Comparison of ENCODE assay signal across 8 cellular contexts in the genomic region with DNA sequence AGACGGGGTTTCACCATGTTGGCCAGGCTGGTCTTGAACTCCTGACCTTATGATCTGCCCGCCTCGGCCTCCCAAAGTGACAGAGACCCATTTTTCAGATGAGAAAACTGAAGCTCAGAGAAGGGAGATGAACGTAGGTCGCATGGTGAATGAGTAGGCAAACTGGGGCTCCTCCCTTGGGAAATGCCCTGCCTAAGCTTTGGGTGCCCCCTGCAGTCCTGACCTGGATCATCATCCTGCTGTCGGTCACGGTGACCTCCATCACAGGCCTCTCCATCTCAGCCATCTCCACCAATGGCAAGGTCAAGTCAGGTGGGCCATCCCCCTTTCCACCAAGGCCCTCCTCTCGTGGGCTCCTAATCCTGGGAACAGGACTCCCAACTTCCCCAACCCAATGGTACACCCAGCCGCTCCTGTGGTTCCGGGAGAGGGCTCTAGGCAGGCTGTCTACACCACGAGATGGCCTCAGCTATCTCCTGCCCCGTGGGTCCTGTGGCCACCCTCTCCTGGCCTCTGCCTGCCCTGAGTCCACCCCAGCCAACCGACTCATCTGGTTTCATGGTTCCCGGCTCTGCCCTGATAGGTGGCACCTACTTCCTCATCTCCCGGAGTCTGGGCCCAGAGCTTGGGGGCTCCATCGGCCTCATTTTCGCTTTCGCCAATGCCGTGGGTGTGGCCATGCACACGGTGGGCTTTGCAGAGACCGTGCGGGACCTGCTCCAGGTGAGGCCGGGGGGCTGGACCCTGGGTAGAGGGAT. TPM values are rescaled to one million over a fixed set of nuclear protein-coding genes. Genes with fewer than 3 reads are reported as not detected.
DNase-seq lines count a peak whose midpoint lies in the region; ATAC-seq lines count a peak whose summit lies in the region.

No MANE protein-coding gene starts in this region.

- ATAC-seq in effector memory CD8-positive, alpha-beta T cell (replicated peaks) = peak; percentile 42
- peak; percentile 76 for ATAC-seq in stimulated activated memory B cell treated with anti-CD40 and anti-IgM and Interleukin-4, amounts not matched to agents 10 μg/mL and 1 μg/mL and 100 μg/mL, for 72 hours
- ATAC-seq in GM18520 (IDR thresholded peaks at IDR 0.05; ENCODE audit: unreplicated experiment) (no peak), GM18868 (IDR thresholded peaks at IDR 0.05; ENCODE audit: unreplicated experiment) (no peak), left ventricle myocardium superior (no peak)

- intact Hi-C loops in left ventricle myocardium superior (cut with micrococcal nuclease) = loop anchor here (10.0 kb wide), 2 partner anchors 65 to 175 kb away; a partner anchor contains a TSS

- DNase-seq in activated T-cell treated with anti-CD3 and anti-CD28 coated beads, Interleukin-2, amount 50 U/mL, for 48 hours = peak; percentile 47 to 60
- no peak for DNase-seq in activated T-cell treated with anti-CD3 and anti-CD28 coated beads, Interleukin-2, amount 50 U/mL, for 1 hour
- peak; percentile 28 for DNase-seq in NCI-H460 (ENCODE audit: extremely low read depth, low read depth)
- DNase-seq in effector memory CD8-positive, alpha-beta T cell = peak in 1 of 3 experiments; percentile 31
- no peak for DNase-seq in left ventricle myocardium superior

- H3K9me3 Mint-ChIP-seq in effector memory CD8-positive, alpha-beta T cell = no peaks in the 10 kb centered on the region
- H3K9me3 Mint-ChIP-seq in stimulated activated memory B cell treated with anti-CD40 and anti-IgM and Interleukin-4, amounts not matched to agents 10 μg/mL and 1 μg/mL and 100 μg/mL, for 72 hours = no peaks in the 10 kb centered on the region

- peaks cover 10 to 12% of the 10 kb centered on the region in 2 donors for H3K4me1 Mint-ChIP-seq in effector memory CD8-positive, alpha-beta T cell (ENCODE audit: low read depth in 2 of 2)
- H3K4me1 Mint-ChIP-seq in stimulated activated memory B cell treated with anti-CD40 and anti-IgM and Interleukin-4, amounts not matched to agents 10 μg/mL and 1 μg/mL and 100 μg/mL, for 72 hours = peaks cover 69% of the 10 kb centered on the region

- H3K27ac Mint-ChIP-seq in effector memory CD8-positive, alpha-beta T cell = no peak overlapping the region
- H3K27ac Mint-ChIP-seq in stimulated activated memory B cell treated with anti-CD40 and anti-IgM and Interleukin-4, amounts not matched to agents 10 μg/mL and 1 μg/mL and 100 μg/mL, for 72 hours = peak overlapping the region; percentile 98

- H3K27me3 Mint-ChIP-seq in effector memory CD8-positive, alpha-beta T cell = no peaks in the 10 kb centered on the region
- H3K27me3 Mint-ChIP-seq in stimulated activated memory B cell treated with anti-CD40 and anti-IgM and Interleukin-4, amounts not matched to agents 10 μg/mL and 1 μg/mL and 100 μg/mL, for 72 hours = no peaks in the 10 kb centered on the region

- H3K36me3 Mint-ChIP-seq in effector memory CD8-positive, alpha-beta T cell (ENCODE audit: insufficient read depth) = no peaks in the 10 kb centered on the region
- H3K36me3 Mint-ChIP-seq in stimulated activated memory B cell treated with anti-CD40 and anti-IgM and Interleukin-4, amounts not matched to agents 10 μg/mL and 1 μg/mL and 100 μg/mL, for 72 hours = peaks cover 6% of the 10 kb centered on the region

- no peak overlapping the region for H3K4me3 Mint-ChIP-seq in effector memory CD8-positive, alpha-beta T cell
- peak overlapping the region; percentile 78 for H3K4me3 Mint-ChIP-seq in stimulated activated memory B cell treated with anti-CD40 and anti-IgM and Interleukin-4, amounts not matched to agents 10 μg/mL and 1 μg/mL and 100 μg/mL, for 72 hours

RNA-seq across cellular contexts. Expression of a gene that starts 4.7 kb away (rescaled TPM):
- not detected in 2 replicates for total RNA-seq in NCI-H460 (2014; rRNA removed; shearing (Covaris generic))
- 0.30 TPM in 1 of 2 replicates, not detected in the other for polyA plus RNA-seq in NCI-H460 (2014; cell fraction: nucleus; rRNA removed)
- not detected for total RNA-seq in left ventricle myocardium superior

Comparison
In these comparisons a context has a peak if more than half of its experiments do, and no peak if none do; other contexts are left out.
1. DNase-seq: peak in activated T-cell treated with anti-CD3 and anti-CD28 coated beads, Interleukin-2, amount 50 U/mL, for 48 hours (2 of 2) and NCI-H460 (single experiment); none in activated T-cell treated with anti-CD3 and anti-CD28 coated beads, Interleukin-2, amount 50 U/mL, for 1 hour (single experiment) and left ventricle myocardium superior (single experiment).
2. ATAC-seq: peak in effector memory CD8-positive, alpha-beta T cell (single experiment) and stimulated activated memory B cell treated with anti-CD40 and anti-IgM and Interleukin-4, amounts not matched to agents 10 μg/mL and 1 μg/mL and 100 μg/mL, for 72 hours (single experiment); none in GM18520 (single experiment), GM18868 (single experiment) and left ventricle myocardium superior (single experiment).